In the genomic region with DNA sequence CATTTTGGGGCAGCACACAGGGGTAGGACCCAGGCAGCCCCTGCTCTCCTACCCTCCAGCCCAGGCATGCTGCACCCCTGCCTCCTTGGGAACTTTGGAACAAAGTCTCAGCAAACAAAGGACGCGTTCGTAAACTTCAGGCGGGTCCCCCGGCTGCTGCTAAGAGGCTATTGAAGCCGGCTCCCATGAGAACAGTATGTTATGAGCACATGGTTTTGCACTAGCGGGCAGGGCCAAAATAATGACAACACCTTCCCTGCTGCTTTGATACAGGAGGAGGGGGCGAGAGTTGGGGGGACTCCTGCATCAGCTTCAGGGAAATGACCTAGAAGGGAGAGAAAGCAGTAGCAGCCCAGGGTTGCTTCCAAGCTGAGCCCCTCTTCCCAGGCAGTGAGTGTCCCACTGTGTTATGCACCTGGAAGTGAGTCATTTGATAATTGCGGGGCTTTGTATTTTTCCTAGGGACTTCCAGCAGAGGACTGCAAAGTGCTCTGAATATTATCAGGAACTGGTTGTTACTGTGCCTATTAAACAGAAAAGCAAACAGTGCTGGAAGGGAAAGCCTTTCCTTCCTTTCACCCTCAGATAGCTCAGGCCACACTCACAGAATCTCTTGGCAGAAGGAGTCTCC, we compare ENCODE assay signal across 8 cellular contexts. TPM values are rescaled to one million over a fixed set of nuclear protein-coding genes. Genes with fewer than 3 reads are reported as not detected.
DNase-seq lines count a peak whose midpoint lies in the region; ATAC-seq and TF ChIP-seq lines count a peak whose summit lies in the region.

No MANE protein-coding gene starts in this region.

- H3K9me3 ChIP-seq in Panc1 (ENCODE audit: control insufficient read depth, insufficient read depth, low read depth, low read length) (no peaks in the 10 kb centered on the region), fibroblast of lung (ENCODE audit: control insufficient read depth, insufficient read depth, low read depth, low read length) (no peaks in the 10 kb centered on the region), neural progenitor cell (ENCODE audit: low read depth) (no peaks in the 10 kb centered on the region)

- H3K27me3 Mint-ChIP-seq in neural progenitor cell (ENCODE audit: insufficient read depth, low read depth) = peaks cover 14% of the 10 kb centered on the region

- CTCF ChIA-PET in Panc1 (lab: Charles Lee) = interaction anchor here (1.1 kb wide), 1 partner anchor 58 kb away, joined by 3 read pairs; no protein-coding TSS in a partner anchor

- peaks cover 99% of the 10 kb centered on the region for H3K4me1 ChIP-seq in Panc1 (ENCODE audit: control insufficient read depth, insufficient read depth, low read length)
- peaks cover 73% of the 10 kb centered on the region for H3K4me1 ChIP-seq in fibroblast of lung (ENCODE audit: control insufficient read depth, extremely low read depth, insufficient read depth, low read length)
- H3K4me1 ChIP-seq in neural progenitor cell = peaks cover 70% of the 10 kb centered on the region

- peak overlapping the region; percentile 42 for H3K4me3 Mint-ChIP-seq in neural progenitor cell

- H3K79me2 ChIP-seq in fibroblast of lung (ENCODE audit: control insufficient read depth, insufficient read depth, low read length) (peaks cover 82% of the 10 kb centered on the region), neural progenitor cell (ENCODE audit: low read depth) (peaks cover 73% of the 10 kb centered on the region)

- H3K27ac Mint-ChIP-seq in neural progenitor cell = peak overlapping the region; percentile 24

- H3K27ac ChIP-seq in Panc1 (ENCODE audit: low read length) (peak overlapping the region; percentile 98), fibroblast of lung (ENCODE audit: insufficient read depth, low read length) (peak overlapping the region; percentile 91), neural progenitor cell (no peak overlapping the region)

- no peaks in the 10 kb centered on the region for H4K20me1 ChIP-seq in fibroblast of lung (ENCODE audit: control insufficient read depth, extremely low read depth, insufficient read depth, low read length)
- peaks cover 99% of the 10 kb centered on the region for H4K20me1 ChIP-seq in neural progenitor cell (ENCODE audit: low read depth)

- POLR2A ChIA-PET in Panc1 (lab: Charles Lee) = no interaction called here

- H3K4me2 ChIP-seq in fibroblast of lung (ENCODE audit: extremely low read depth, insufficient read depth, low read length) (peak overlapping the region; percentile 56), neural progenitor cell (peak overlapping the region; percentile 23)

- DNase-seq in H7 = peak; percentile 65
- no peak for DNase-seq in Panc1 (ENCODE audit: low read depth, low spot score)
- peak; percentile 68 to 81 for DNase-seq in fibroblast of lung (ENCODE audit: low read depth in 2 of 2)
- DNase-seq in neural progenitor cell (ENCODE audit: low spot score) = peak; percentile 34
- DNase-seq in activated T-cell treated with anti-CD3 and anti-CD28 coated beads, Interleukin-2, amount 50 U/mL, for 48 hours = no peak
- DNase-seq in AML-193 (lab: John Stamatoyannopoulos, UW) = no peak
- no peak for DNase-seq in NCI-H2171 (lab: John Stamatoyannopoulos, UW)
- no peak for DNase-seq in omental fat pad (ENCODE audit: low spot score)

- no peaks in the 10 kb centered on the region for H3K9me3 Mint-ChIP-seq in neural progenitor cell

- peaks cover 88% of the 10 kb centered on the region for H3K4me1 Mint-ChIP-seq in neural progenitor cell

- no peak overlapping the region for H3K4me3 ChIP-seq in H7 (ENCODE audit: insufficient read depth, low read depth, low read length)
- peak overlapping the region; percentile 3 to 40; a peak in 3 of 4 replicates for H3K4me3 ChIP-seq in Panc1 (ENCODE audit: low read depth in 2 of 2, low read length in 2 of 2)
- H3K4me3 ChIP-seq in fibroblast of lung (replicated peaks in 1 of 4; ENCODE audit: control extremely low read depth in 1 of 4, insufficient read depth in 1 of 4, low read depth in 3 of 4, low read length in 4 of 4) = peak overlapping the region in 1 of 4 experiments; percentile 10
- no peak overlapping the region for H3K4me3 ChIP-seq in neural progenitor cell

- H3K27me3 ChIP-seq in H7 (ENCODE audit: control insufficient read depth, insufficient read depth, low read length) (no peaks in the 10 kb centered on the region), Panc1 (ENCODE audit: control insufficient read depth, insufficient read depth, low read length) (no peaks in the 10 kb centered on the region), fibroblast of lung (ENCODE audit: control insufficient read depth, insufficient read depth, low read length) (no peaks in the 10 kb centered on the region), neural progenitor cell (peaks cover 43% of the 10 kb centered on the region)

- in situ Hi-C loops in Panc1 (cut with HindIII; ENCODE audit: low pct_unique_long_range_greater_than_20kb, low sequenced_read_pairs) = no loop called here

- H3K36me3 Mint-ChIP-seq in neural progenitor cell = peaks cover 2% of the 10 kb centered on the region

- BruUV-seq in Panc1 (replicated peaks; lab: Mats Ljungman, UMichigan) = TSS peak; percentile 3

- peaks cover 44% of the 10 kb centered on the region for H3F3A ChIP-seq in neural progenitor cell (ENCODE audit: low read depth)

- intact Hi-C loops in Panc1 (cut with micrococcal nuclease; ENCODE audit: unreplicated experiment) = no loop called here

- H2AFZ ChIP-seq in fibroblast of lung (ENCODE audit: low read length) (no peak overlapping the region), neural progenitor cell (replicated peaks) (no peak overlapping the region)

- H3K36me3 ChIP-seq in H7 (replicated peaks; ENCODE audit: control insufficient read depth, insufficient read depth, low read length) (no peaks in the 10 kb centered on the region), Panc1 (ENCODE audit: control insufficient read depth, insufficient read depth, low read length) (no peaks in the 10 kb centered on the region), fibroblast of lung (ENCODE audit: control insufficient read depth, insufficient read depth, low read length) (peaks cover 1% of the 10 kb centered on the region), neural progenitor cell (no peaks in the 10 kb centered on the region)

- ATAC-seq in Panc1 (peak; percentile 58), omental fat pad (ENCODE audit: low FRiP score) (no peak)

- TF ChIP-seq CTCF in Panc1 (IDR thresholded peaks at IDR 0.05) = no peak
- no peak for TF ChIP-seq CTCF in fibroblast of lung (conservative IDR thresholded peaks at IDR 0.05 in 1 of 2, IDR thresholded peaks at IDR 0.05 in 1 of 2; ENCODE audit: low read depth in 1 of 2, low read length in 2 of 2)
- no peak for TF ChIP-seq CTCF in neural progenitor cell (IDR thresholded peaks at IDR 0.05)
- TF ChIP-seq CTCF in omental fat pad (IDR thresholded peaks at IDR 0.05) = no peak

- H3K9ac ChIP-seq in fibroblast of lung (ENCODE audit: insufficient read depth, low read length) (peak overlapping the region; percentile 38), neural progenitor cell (no peak overlapping the region)

RNA-seq across cellular contexts. Expression of gene ITPRIP, which starts 6.9 kb away (rescaled TPM):
- total RNA-seq in H7 (2014; rRNA removed; shearing (Covaris generic)) = 6.7 and 6.9 TPM in 2 replicates
- total RNA-seq in Panc1 (2021; ENCODE audit: unreplicated experiment) (55.0 TPM), fibroblast of lung (5.4 and 6.8 TPM in 2 replicates), neural progenitor cell (ENCODE audit: low replicate concordance) (1.6 and 4.4 TPM in 2 replicates), omental fat pad (10 to 100 TPM; 23.4 to 66.2 (median 49.9) TPM)
- polyA plus RNA-seq in Panc1 (2012; ENCODE audit: insufficient read length) = 52.8 TPM
- 11.1 and 18.8 TPM in 2 replicates for polyA plus RNA-seq in fibroblast of lung
- polyA plus RNA-seq in fibroblast of lung (2012) = 11.1 and 18.6 TPM in 2 replicates
- polyA minus RNA-seq in fibroblast of lung (ENCODE audit: low replicate concordance) = 23.7 and 30.0 TPM in 2 replicates

RNA-seq across cellular contexts. Expression of gene CFAP58, which starts 22.3 kb away (rescaled TPM):
- 0.62 and 2.0 TPM in 2 replicates for total RNA-seq in H7 (2014; rRNA removed; shearing (Covaris generic))
- total RNA-seq in Panc1 (2021; ENCODE audit: unreplicated experiment) (2.0 TPM), fibroblast of lung (0.26 and 0.33 TPM in 2 replicates), neural progenitor cell (ENCODE audit: low replicate concordance) (0.53 and 1.7 TPM in 2 replicates), omental fat pad (under 1 TPM; 0.19 to 0.95 (median 0.33) TPM)
- polyA plus RNA-seq in Panc1 (2012; ENCODE audit: insufficient read length) = 1.4 TPM
- polyA plus RNA-seq in fibroblast of lung = 0.24 and 0.42 TPM in 2 replicates
- polyA plus RNA-seq in fibroblast of lung (2012) = 0.20 and 0.54 TPM in 2 replicates
- not detected in 2 replicates for polyA minus RNA-seq in fibroblast of lung (ENCODE audit: low replicate concordance)

Comparison
In these comparisons a context has a peak if more than half of its experiments do, and no peak if none do; other contexts are left out.
1. DNase-seq: peak in H7 (single experiment), fibroblast of lung (2 of 2) and neural progenitor cell (single experiment); none in Panc1 (single experiment), activated T-cell treated with anti-CD3 and anti-CD28 coated beads, Interleukin-2, amount 50 U/mL, for 48 hours (0 of 2), AML-193 (0 of 2), NCI-H2171 (single experiment) and omental fat pad (single experiment).
2. H3K4me3 ChIP-seq: peak in Panc1 (2 of 2); none in H7 (single experiment) and neural progenitor cell (single experiment).